In genomic region chr11:126635511-126635910, GRCh38 we compare ENCODE assay signal across 8 cellular contexts.
"Had no signal": no experiment of that assay in that cellular context is flagged by ENCODE, and none has a peak within 500 bp of the region (broad histone marks: within the 10 kb centered on the region; RNA-seq: fewer than 3 reads in every experiment).

No MANE protein-coding gene starts in this region.

- H3K27ac Mint-ChIP-seq: GM23338, H9 had no signal

- ATAC-seq: K562 had no signal

- H3K4me3 Mint-ChIP-seq: GM23338, H9 had no signal

- H3K9me3 Mint-ChIP-seq: GM23338, H9 had no signal

- H2AFZ ChIP-seq: GM23338 had no signal

- H3K4me3 ChIP-seq: GM23338, K562 had no signal

- H3K4me2 ChIP-seq: GM23338 had no signal

- FAIRE-seq: H1, H54, HTR-8/SVneo, K562 had no signal

- DNase-seq: H9, HCEC 1CT, IMR-90 had no signal
